In the genomic region with DNA sequence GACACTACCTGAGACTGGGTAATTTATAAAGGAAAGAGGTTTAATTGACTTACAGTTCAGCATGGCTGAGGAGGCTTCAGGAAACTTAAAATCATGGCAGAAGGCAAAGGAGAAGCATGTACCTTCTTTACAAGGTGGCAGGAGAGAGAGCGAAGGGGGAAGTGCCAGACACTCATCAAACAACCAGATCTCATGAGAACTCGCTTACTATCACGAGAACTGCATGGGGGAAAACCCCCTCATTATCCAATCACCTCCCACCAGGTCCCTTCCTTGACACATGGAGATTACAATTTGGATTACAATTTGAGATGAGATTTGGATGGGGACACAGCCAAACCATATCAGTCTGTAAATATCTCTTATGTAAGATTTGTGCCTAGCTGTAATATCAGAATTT, we compare ENCODE assay signal across 32 cellular contexts.
"Had no signal": no experiment of that assay in that cellular context is flagged by ENCODE, and none has a peak within 500 bp of the region (broad histone marks: within the 10 kb centered on the region; RNA-seq: fewer than 3 reads in every experiment).

No MANE protein-coding gene starts in this region.

- H3K9ac ChIP-seq: neural progenitor cell, parathyroid adenoma had no signal

- H3K79me2 ChIP-seq: parathyroid adenoma had no signal

- ATAC-seq: left cardiac atrium; left lobe of liver; natural killer cell; psoas muscle; right lobe of liver; stimulated activated memory B cell treated with anti-CD40 and anti-IgM and Interleukin-4, amounts not matched to agents 10 μg/mL and 1 μg/mL and 100 μg/mL, for 72 hours; stimulated activated naive CD8-positive, alpha-beta T cell treated with anti-CD3 and anti-CD28 coated beads, Interleukin-15, amount 100 ng/mL, for 72 hours had no signal

- H3K4me1 ChIP-seq: neural progenitor cell, parathyroid adenoma, psoas muscle, right atrium auricular region, right lobe of liver, testis, transverse colon had no signal

- FAIRE-seq: keratinocyte had no signal

- DNase-seq: hippocampal formation; kidney glomerular epithelial cell; left cardiac atrium; lower lobe of right lung; mammary epithelial cell; mesenchymal stem cell; naive B cell; natural killer cell; nephron progenitor cell; occipital lobe; psoas muscle; right lobe of liver; stimulated activated CD4-positive, alpha-beta T cell treated with anti-CD3 and anti-CD28 coated beads, Interleukin-1b, Interleukin-23, amount 100 ng/mL, for 48 hours; stimulated activated CD4-positive, alpha-beta T cell treated with anti-CD3 and anti-CD28 coated beads, Interleukin-2, amount 100 ng/mL, for 48 hours; stimulated activated CD4-positive, alpha-beta T cell treated with anti-CD3 and anti-CD28 coated beads, Interleukin-4, amount 100 ng/mL, for 4 hours; stimulated activated CD8-positive, alpha-beta memory T cell treated with anti-CD3 and anti-CD28 coated beads, Interleukin-4, amount 100 ng/mL, for 48 hours; stimulated activated naive CD4-positive, alpha-beta T cell treated with Interleukin-2 at 50 U/mL for 16 hours; stimulated activated naive CD8-positive, alpha-beta T cell treated with anti-CD3 and anti-CD28 coated beads, Interleukin-15, amount 100 ng/mL, for 72 hours; substantia nigra; testis; thyroid gland; transverse colon; upper lobe of left lung had no signal

- H3K9me3 ChIP-seq: lower lobe of right lung, neutrophil, psoas muscle, right atrium auricular region, right lobe of liver, testis, thyroid gland, transverse colon, upper lobe of left lung, vagina had no signal

- H3K27me3 ChIP-seq: neural progenitor cell, right atrium auricular region, right lobe of liver, testis, thyroid gland, upper lobe of left lung, vagina had no signal

- H2AFZ ChIP-seq: neural progenitor cell, parathyroid adenoma had no signal

- H3K4me2 ChIP-seq: neural progenitor cell, smooth muscle cell had no signal

- H3K27ac ChIP-seq: lower lobe of right lung, neural progenitor cell, neutrophil, parathyroid adenoma, psoas muscle, right atrium auricular region, right lobe of liver, testis, thyroid gland, transverse colon, upper lobe of left lung, vagina had no signal

- H3K4me3 ChIP-seq: lower lobe of right lung, neural progenitor cell, psoas muscle, right atrium auricular region, right lobe of liver, smooth muscle cell, testis, thyroid gland, transverse colon, upper lobe of left lung, vagina had no signal

- H3K36me3 ChIP-seq: lower lobe of right lung, neural progenitor cell, neutrophil, right atrium auricular region, right lobe of liver, thyroid gland, transverse colon, upper lobe of left lung, vagina had no signal
